In the genomic region with DNA sequence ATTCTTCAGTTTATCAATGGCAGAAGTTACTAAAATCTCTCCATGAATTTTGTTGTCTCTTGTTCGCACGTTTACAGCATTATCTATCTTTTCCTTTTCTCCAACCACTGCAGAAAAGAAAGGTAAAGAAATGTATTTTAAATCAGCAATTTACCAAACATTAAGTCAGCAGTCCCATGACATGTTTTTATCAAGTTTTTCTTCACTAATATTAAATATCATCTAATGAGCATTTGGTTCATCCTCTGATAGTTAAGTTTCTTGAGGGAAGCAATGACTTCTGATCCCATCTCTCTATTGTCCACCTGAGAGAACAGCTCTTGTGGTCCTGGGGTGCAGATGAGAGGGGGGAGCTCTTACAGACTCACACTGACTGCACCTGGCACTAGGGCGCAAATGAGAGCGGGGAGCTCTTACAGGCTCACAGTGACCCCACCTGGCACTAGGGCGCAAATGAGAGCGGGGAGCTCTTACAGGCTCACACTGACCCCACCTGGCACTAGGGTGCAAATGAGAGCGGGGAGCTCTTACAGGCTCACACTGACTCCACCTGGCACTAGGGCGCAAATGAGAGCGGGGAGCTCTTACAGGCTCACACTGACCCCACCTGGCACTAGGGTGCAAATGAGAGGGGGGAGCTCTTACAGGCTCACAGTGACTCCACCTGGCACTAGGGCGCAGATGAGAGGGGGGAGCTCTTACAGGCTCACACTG, we compare ENCODE assay signal across 1 cellular context.
TF ChIP-seq lines count a peak whose summit lies in the region.

No MANE protein-coding gene starts in this region.

TF ChIP-seq in K562, 482 proteins besides CTCF, POLR2A, EP300 and RAD21:
- TF ChIP-seq, protein P1, sequence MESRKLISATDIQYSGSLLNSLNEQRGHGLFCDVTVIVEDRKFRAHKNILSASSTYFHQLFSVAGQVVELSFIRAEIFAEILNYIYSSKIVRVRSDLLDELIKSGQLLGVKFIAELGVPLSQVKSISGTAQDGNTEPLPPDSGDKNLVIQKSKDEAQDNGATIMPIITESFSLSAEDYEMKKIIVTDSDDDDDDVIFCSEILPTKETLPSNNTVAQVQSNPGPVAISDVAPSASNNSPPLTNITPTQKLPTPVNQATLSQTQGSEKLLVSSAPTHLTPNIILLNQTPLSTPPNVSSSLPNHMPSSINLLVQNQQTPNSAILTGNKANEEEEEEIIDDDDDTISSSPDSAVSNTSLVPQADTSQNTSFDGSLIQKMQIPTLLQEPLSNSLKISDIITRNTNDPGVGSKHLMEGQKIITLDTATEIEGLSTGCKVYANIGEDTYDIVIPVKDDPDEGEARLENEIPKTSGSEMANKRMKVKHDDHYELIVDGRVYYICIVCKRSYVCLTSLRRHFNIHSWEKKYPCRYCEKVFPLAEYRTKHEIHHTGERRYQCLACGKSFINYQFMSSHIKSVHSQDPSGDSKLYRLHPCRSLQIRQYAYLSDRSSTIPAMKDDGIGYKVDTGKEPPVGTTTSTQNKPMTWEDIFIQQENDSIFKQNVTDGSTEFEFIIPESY (CRISPR knock-in tag; IDR thresholded peaks at IDR 0.05), result peak; percentile 96
